Comparison of ENCODE assay signal across 13 cellular contexts in the genomic region with DNA sequence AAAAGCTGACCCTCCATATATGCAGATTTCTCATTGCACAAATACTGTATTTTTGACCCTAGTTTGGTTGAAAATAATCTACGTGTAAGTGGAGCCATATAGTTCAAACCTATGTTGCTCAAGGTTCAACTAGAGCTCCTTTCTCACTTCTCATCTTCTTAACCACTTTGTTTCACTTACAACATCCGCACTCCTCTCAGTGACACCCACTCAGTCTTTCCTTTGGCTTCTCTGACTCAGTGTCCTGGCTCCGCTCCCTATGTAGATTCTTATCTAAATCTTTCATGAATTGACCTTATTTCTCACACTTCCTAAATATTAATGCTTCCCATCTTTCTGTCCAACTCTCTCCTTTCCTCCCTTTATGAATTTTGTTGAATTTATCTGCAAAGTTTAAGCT. TPM values are rescaled to one million over a fixed set of nuclear protein-coding genes. Genes with fewer than 3 reads are reported as not detected.
A peak's percentile ranks its signal among the peaks of the same experiment; 100 is the strongest.
DNase-seq lines count a peak whose midpoint lies in the region; TF ChIP-seq lines count a peak whose summit lies in the region.
"Had no signal": no experiment of that assay in that cellular context is flagged by ENCODE, and none has a peak within 500 bp of the region (broad histone marks: within the 10 kb centered on the region; RNA-seq: fewer than 3 reads in every experiment).

No MANE protein-coding gene starts in this region.

- H3K27ac ChIP-seq in sigmoid colon, result no peak overlapping the region
- no peak overlapping the region for H3K27ac ChIP-seq in endodermal cell (ENCODE audit: low read depth, low read length)
- H3K27ac ChIP-seq: BLaER1 had no signal

- no peak overlapping the region for H3K4me3 ChIP-seq in sigmoid colon
- no peak overlapping the region for H3K4me3 ChIP-seq in endodermal cell (ENCODE audit: low read length)
- H3K4me3 ChIP-seq: BLaER1 had no signal

- H3K27ac Mint-ChIP-seq in endodermal cell, result no peak overlapping the region
- H3K27ac Mint-ChIP-seq: activated CD4-positive, alpha-beta T cell treated with anti-CD3 and anti-CD28 coated beads, Interleukin-2, amount 10 ng/mL, durations not matched to agents 24 days and 14 days; activated naive CD4-positive, alpha-beta T cell treated with anti-CD3 and anti-CD28 coated beads, Interleukin-2, amount 10 ng/mL, durations not matched to agents 7 days and 5 days had no signal

- DNase-seq in Daoy (ENCODE audit: low read depth) (peak; percentile 64), HCEC 1CT (peak; percentile 50), RKO (ENCODE audit: low spot score) (peak; percentile 12), fibroblast of peridontal ligament (ENCODE audit: extremely low read depth) (peak; percentile 9), activated T-cell treated with anti-CD3 and anti-CD28 coated beads for 4 hours (no peak), sigmoid colon (no peak), endodermal cell (no peak), GOT3 (lab: John Stamatoyannopoulos, UW) (no peak)
- DNase-seq: activated CD4-positive, alpha-beta T cell treated with anti-CD3 and anti-CD28 coated beads, Interleukin-2, amount 10 ng/mL, durations not matched to agents 24 days and 14 days; activated naive CD4-positive, alpha-beta T cell treated with anti-CD3 and anti-CD28 coated beads, Interleukin-2, amount 10 ng/mL, durations not matched to agents 7 days and 5 days; NCI-H510A treated with DMSO at 0.1 percent for 48 hours had no signal

- H3K27me3 Mint-ChIP-seq in endodermal cell (ENCODE audit: insufficient read depth), result no peaks in the 10 kb centered on the region
- H3K27me3 Mint-ChIP-seq: activated CD4-positive, alpha-beta T cell treated with anti-CD3 and anti-CD28 coated beads, Interleukin-2, amount 10 ng/mL, durations not matched to agents 24 days and 14 days; activated naive CD4-positive, alpha-beta T cell treated with anti-CD3 and anti-CD28 coated beads, Interleukin-2, amount 10 ng/mL, durations not matched to agents 7 days and 5 days had no signal

- H3K4me3 Mint-ChIP-seq in endodermal cell, result no peak overlapping the region
- H3K4me3 Mint-ChIP-seq: activated CD4-positive, alpha-beta T cell treated with anti-CD3 and anti-CD28 coated beads, Interleukin-2, amount 10 ng/mL, durations not matched to agents 24 days and 14 days; activated naive CD4-positive, alpha-beta T cell treated with anti-CD3 and anti-CD28 coated beads, Interleukin-2, amount 10 ng/mL, durations not matched to agents 7 days and 5 days had no signal

- TF ChIP-seq EP300 in sigmoid colon (IDR thresholded peaks at IDR 0.05), result no peak

- no peak for TF ChIP-seq POLR2A in sigmoid colon (IDR thresholded peaks at IDR 0.05)

- H3K9me3 ChIP-seq in sigmoid colon (no peaks in the 10 kb centered on the region), endodermal cell (ENCODE audit: control insufficient read depth, low read length) (no peaks in the 10 kb centered on the region)
- H3K9me3 ChIP-seq: BLaER1 had no signal

- no peaks in the 10 kb centered on the region for H3K4me1 ChIP-seq in sigmoid colon
- H3K4me1 ChIP-seq in endodermal cell (ENCODE audit: control insufficient read depth, insufficient read depth, low read length), result no peaks in the 10 kb centered on the region
- H3K4me1 ChIP-seq: BLaER1 had no signal

- TF ChIP-seq CTCF in sigmoid colon (IDR thresholded peaks at IDR 0.05), result no peak
- no peak for TF ChIP-seq CTCF in endodermal cell (conservative IDR thresholded peaks at IDR 0.05)

- H3K27me3 ChIP-seq in sigmoid colon, result no peaks in the 10 kb centered on the region
- H3K27me3 ChIP-seq in endodermal cell (ENCODE audit: control insufficient read depth, insufficient read depth, low read length, poor library complexity, severe bottlenecking), result no peaks in the 10 kb centered on the region
- H3K27me3 ChIP-seq: BLaER1 had no signal

- WGBS in sigmoid colon, 2 donors, result 81 to 84% methylated on average over 3 of the region's 3 CpGs
- 89 to 100% methylated on average over 3 of the region's 3 CpGs for WGBS in endodermal cell (ENCODE audit: insufficient coverage in 1 of 2, insufficient read length in 1 of 2), 2 experiments

- H3K36me3 Mint-ChIP-seq in endodermal cell (ENCODE audit: low read depth), result no peaks in the 10 kb centered on the region
- H3K36me3 Mint-ChIP-seq: activated naive CD4-positive, alpha-beta T cell treated with anti-CD3 and anti-CD28 coated beads, Interleukin-2, amount 10 ng/mL, durations not matched to agents 7 days and 5 days had no signal

- H3K36me3 ChIP-seq in sigmoid colon (no peaks in the 10 kb centered on the region), endodermal cell (ENCODE audit: control insufficient read depth, insufficient read depth, low read length) (no peaks in the 10 kb centered on the region)
- H3K36me3 ChIP-seq: BLaER1 had no signal

- H3K9me3 Mint-ChIP-seq in endodermal cell, result peaks cover 11% of the 10 kb centered on the region
- H3K9me3 Mint-ChIP-seq: activated CD4-positive, alpha-beta T cell treated with anti-CD3 and anti-CD28 coated beads, Interleukin-2, amount 10 ng/mL, durations not matched to agents 24 days and 14 days; activated naive CD4-positive, alpha-beta T cell treated with anti-CD3 and anti-CD28 coated beads, Interleukin-2, amount 10 ng/mL, durations not matched to agents 7 days and 5 days had no signal

- intact Hi-C loops in sigmoid colon (cut with DNase I), result no loop called here

- no peak overlapping the region for H3K9ac ChIP-seq in endodermal cell (ENCODE audit: extremely low read depth, low read length, poor library complexity, severe bottlenecking)
- H3K9ac ChIP-seq: BLaER1 had no signal

- H3K4me1 Mint-ChIP-seq in endodermal cell, result no peaks in the 10 kb centered on the region
- H3K4me1 Mint-ChIP-seq: activated CD4-positive, alpha-beta T cell treated with anti-CD3 and anti-CD28 coated beads, Interleukin-2, amount 10 ng/mL, durations not matched to agents 24 days and 14 days; activated naive CD4-positive, alpha-beta T cell treated with anti-CD3 and anti-CD28 coated beads, Interleukin-2, amount 10 ng/mL, durations not matched to agents 7 days and 5 days had no signal

RNA-seq across cellular contexts. Expression of a gene that starts 32.9 kb away (rescaled TPM):
- total RNA-seq in Daoy (2014; rRNA removed; shearing (Covaris generic)), result 2.7 and 5.5 TPM in 2 replicates
- total RNA-seq in sigmoid colon (1 to 10 TPM; 2.6 to 9.1 (median 3.6) TPM), endodermal cell (not detected)
- under 1 TPM in 1 of 3 donors, not detected in 2; 0.35 TPM for polyA plus RNA-seq in sigmoid colon
- 2.7 TPM for polyA plus RNA-seq in endodermal cell (2013, experiment 1 of 2)
- polyA plus RNA-seq in endodermal cell (2013, experiment 2 of 2), result 3.8 TPM
- total RNA-seq: activated CD4-positive, alpha-beta T cell treated with anti-CD3 and anti-CD28 coated beads, Interleukin-2, amount 10 ng/mL, durations not matched to agents 24 days and 14 days; dermis microvascular lymphatic vessel endothelial cell had no signal

Comparison
In these comparisons a context has a peak if more than half of its experiments do, and no peak if none do; other contexts are left out.
1. DNase-seq: peak in Daoy (single experiment), HCEC 1CT (single experiment), RKO (single experiment) and fibroblast of peridontal ligament (single experiment); none in activated T-cell treated with anti-CD3 and anti-CD28 coated beads for 4 hours (single experiment), sigmoid colon (single experiment), endodermal cell (single experiment) and GOT3 (single experiment).